19 cellular contexts compared by ENCODE assay signal in the genomic region with DNA sequence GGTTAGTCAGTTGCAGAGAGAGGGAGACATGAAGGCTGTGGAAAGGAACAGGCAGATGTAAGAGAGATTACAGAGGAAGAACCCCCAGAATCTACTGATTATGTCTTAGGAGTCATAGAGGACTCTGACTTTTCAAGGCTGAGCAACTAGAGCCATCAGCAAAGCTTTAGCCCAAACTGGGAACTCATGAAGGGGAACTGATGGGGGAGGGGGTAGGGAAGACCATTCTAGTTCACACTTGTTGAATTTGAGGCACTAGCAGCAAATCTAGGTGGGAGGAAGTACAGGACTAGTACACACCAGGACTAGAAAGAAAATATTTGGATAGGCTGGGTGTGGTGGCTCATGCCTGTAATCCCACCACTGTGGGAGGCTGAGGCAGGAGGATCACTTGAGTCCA. TPM values are rescaled to one million over a fixed set of nuclear protein-coding genes. Genes with fewer than 3 reads are reported as not detected.
"Had no signal": no experiment of that assay in that cellular context is flagged by ENCODE, and none has a peak within 500 bp of the region (broad histone marks: within the 10 kb centered on the region; RNA-seq: fewer than 3 reads in every experiment).

No MANE protein-coding gene starts in this region.

- H3K4me3 Mint-ChIP-seq: activated naive CD4-positive, alpha-beta T cell treated with anti-CD3 and anti-CD28 coated beads, Interleukin-2, amount 50 U/mL, for 24 hours; activated T-cell treated with anti-CD3 and anti-CD28 coated beads, Interleukin-2, amount 50 U/mL, for 24 hours; nephron progenitor cell had no signal

- ATAC-seq: body of pancreas, esophagus mucosa, left lung had no signal

- H3K9me3 Mint-ChIP-seq: activated naive CD4-positive, alpha-beta T cell treated with anti-CD3 and anti-CD28 coated beads, Interleukin-2, amount 50 U/mL, for 24 hours; activated T-cell treated with anti-CD3 and anti-CD28 coated beads, Interleukin-2, amount 50 U/mL, for 24 hours; nephron progenitor cell had no signal

- H3K4me3 ChIP-seq: body of pancreas, colonic mucosa, left lung, ovary, tibial artery had no signal

- H3K4me1 Mint-ChIP-seq: activated naive CD4-positive, alpha-beta T cell treated with anti-CD3 and anti-CD28 coated beads, Interleukin-2, amount 50 U/mL, for 24 hours; nephron progenitor cell had no signal

- H3K27me3 ChIP-seq: body of pancreas, colonic mucosa, left lung, ovary, tibial artery had no signal

- H3K36me3 Mint-ChIP-seq: activated naive CD4-positive, alpha-beta T cell treated with anti-CD3 and anti-CD28 coated beads, Interleukin-2, amount 50 U/mL, for 24 hours had no signal

- H3K27ac Mint-ChIP-seq: activated naive CD4-positive, alpha-beta T cell treated with anti-CD3 and anti-CD28 coated beads, Interleukin-2, amount 50 U/mL, for 24 hours; activated T-cell treated with anti-CD3 and anti-CD28 coated beads, Interleukin-2, amount 50 U/mL, for 24 hours; nephron progenitor cell had no signal

- H3K27ac ChIP-seq: colonic mucosa, ovary, tibial artery had no signal

- H3K36me3 ChIP-seq: ovary had no signal

- H3K9me3 ChIP-seq: body of pancreas, colonic mucosa, left lung, ovary, tibial artery had no signal

- DNase-seq: activated CD4-positive, alpha-beta T cell treated with anti-CD3 and anti-CD28 coated beads, Interleukin-2, amount 50 U/mL, for 1 hour; activated CD4-positive, CD25-positive, alpha-beta regulatory T cell; activated T-cell treated with anti-CD3 and anti-CD28 coated beads, Interleukin-2, amount 50 U/mL, for 24 hours; amniotic stem cell; body of pancreas; central memory CD4-positive, alpha-beta T cell; colonic mucosa; hypothalamus; kidney; left lung; nephron progenitor cell; ovary; stimulated activated CD4-positive, alpha-beta T cell treated with anti-CD3 and anti-CD28 coated beads, Interleukin-12 subunit alpha, Interleukin-12 subunit beta, amount 100 ng/mL, for 4 hours; stimulated activated CD4-positive, alpha-beta T cell treated with anti-CD3 and anti-CD28 coated beads, Interleukin-2, amount 100 ng/mL, for 24 hours; T-helper 2 cell; tibial artery had no signal

- H3K27me3 Mint-ChIP-seq: activated naive CD4-positive, alpha-beta T cell treated with anti-CD3 and anti-CD28 coated beads, Interleukin-2, amount 50 U/mL, for 24 hours; activated T-cell treated with anti-CD3 and anti-CD28 coated beads, Interleukin-2, amount 50 U/mL, for 24 hours had no signal

RNA-seq across cellular contexts. Expression of a gene that starts 52.2 kb away (rescaled TPM):
- total RNA-seq: body of pancreas, mesenteric fat pad had no signal
